14 cellular contexts compared by ENCODE assay signal in the genomic region with DNA sequence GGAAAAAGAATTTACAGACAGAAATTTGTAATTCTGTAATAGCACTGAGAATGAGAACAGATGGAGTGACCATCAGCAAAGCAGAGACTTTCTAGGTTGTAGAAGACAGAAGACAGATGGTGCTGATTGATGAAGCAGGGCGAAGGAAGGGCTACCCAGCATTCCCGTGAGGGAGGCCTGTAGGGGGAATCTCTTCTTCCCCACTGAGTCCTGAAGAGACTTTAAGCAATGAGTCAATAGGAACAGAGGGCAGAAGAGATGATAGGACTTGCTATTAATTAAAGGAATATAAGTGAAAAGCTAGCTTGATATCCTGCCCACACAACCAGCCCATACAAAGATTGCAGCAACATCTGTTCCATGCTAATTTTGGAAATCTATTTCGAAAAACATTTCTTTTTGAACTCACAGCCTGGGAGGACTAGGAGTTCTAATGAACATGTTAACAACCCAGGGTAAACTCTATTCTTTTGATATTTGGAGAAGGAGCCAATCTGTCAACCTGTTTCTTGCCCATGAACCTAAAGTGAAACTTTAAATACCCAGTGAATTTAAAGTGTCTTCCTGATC. TPM values are rescaled to one million over a fixed set of nuclear protein-coding genes. Genes with fewer than 3 reads are reported as not detected.
DNase-seq lines count a peak whose midpoint lies in the region; ATAC-seq lines count a peak whose summit lies in the region.
"Had no signal": no experiment of that assay in that cellular context is flagged by ENCODE, and none has a peak within 500 bp of the region (broad histone marks: within the 10 kb centered on the region; RNA-seq: fewer than 3 reads in every experiment).

No MANE protein-coding gene starts in this region.

- DNase-seq in D341Med (ENCODE audit: low spot score) (peak; percentile 52), LHCN-M2 (ENCODE audit: low read depth) (peak; percentile 50), cerebellum (ENCODE audit: low spot score) (peak; percentile 45), NCI-H2196 treated with DMSO at 0.1 percent for 48 hours (lab: John Stamatoyannopoulos, UW; ENCODE audit: unreplicated experiment) (no peak), NCI-H748 (lab: John Stamatoyannopoulos, UW; ENCODE audit: unreplicated experiment) (no peak)
- DNase-seq in naive thymus-derived CD8-positive, alpha-beta T cell: no peak
- no peak for DNase-seq in activated CD8-positive, alpha-beta memory T cell treated with anti-CD3 and anti-CD28 coated beads, Interleukin-2, amount 50 U/mL, for 48 hours
- DNase-seq: activated CD8-positive, alpha-beta T cell treated with anti-CD3 and anti-CD28 coated beads, Interleukin-2, amount 10 ng/mL, durations not matched to agents 7 days and 5 days; activated gamma-delta T cell; NCI-H1092 treated with DMSO at 0.1 percent for 48 hours; NCI-H526 treated with DMSO at 0.1 percent for 48 hours; stimulated activated naive CD8-positive, alpha-beta T cell treated with anti-CD3 and anti-CD28 coated beads, Interleukin-15, amount 100 ng/mL, for 72 hours had no signal

- peaks cover 23 to 59% (median 54%) of the 10 kb centered on the region in 4 donors for H3K4me1 Mint-ChIP-seq in naive thymus-derived CD8-positive, alpha-beta T cell

- POLR2A ChIA-PET in naive thymus-derived CD8-positive, alpha-beta T cell (lab: Charles Lee): interaction anchor here (0.6 kb wide), 1 partner anchor 394 kb away, joined by 3 read pairs; no protein-coding TSS in a partner anchor

- no peaks in the 10 kb centered on the region for H3K27me3 Mint-ChIP-seq in naive thymus-derived CD8-positive, alpha-beta T cell
- H3K27me3 Mint-ChIP-seq: stimulated activated naive CD8-positive, alpha-beta T cell treated with anti-CD3 and anti-CD28 coated beads, Interleukin-15, amount 100 ng/mL, for 72 hours had no signal

- peak overlapping the region in 7 of 10 donors; percentile 15 to 66 (median 36) for H3K27ac Mint-ChIP-seq in naive thymus-derived CD8-positive, alpha-beta T cell
- H3K27ac Mint-ChIP-seq: activated CD8-positive, alpha-beta T cell treated with anti-CD3 and anti-CD28 coated beads, Interleukin-2, amount 10 ng/mL, durations not matched to agents 7 days and 5 days; stimulated activated naive CD8-positive, alpha-beta T cell treated with anti-CD3 and anti-CD28 coated beads, Interleukin-15, amount 100 ng/mL, for 72 hours had no signal

- H3K9me3 Mint-ChIP-seq in naive thymus-derived CD8-positive, alpha-beta T cell: peaks cover 0 to 9% (median 2%) of the 10 kb centered on the region in 9 donors

- ATAC-seq in naive thymus-derived CD8-positive, alpha-beta T cell: no peak
- ATAC-seq in GM21360 (IDR thresholded peaks at IDR 0.05; ENCODE audit: unreplicated experiment): no peak
- ATAC-seq: activated CD8-positive, alpha-beta T cell treated with anti-CD3 and anti-CD28 coated beads, Interleukin-2, amount 10 ng/mL, durations not matched to agents 7 days and 5 days; stimulated activated naive CD8-positive, alpha-beta T cell treated with anti-CD3 and anti-CD28 coated beads, Interleukin-15, amount 100 ng/mL, for 72 hours had no signal

- H3K36me3 Mint-ChIP-seq in naive thymus-derived CD8-positive, alpha-beta T cell: peaks cover 15 to 34% (median 32%) of the 10 kb centered on the region in 3 donors

- no peak overlapping the region for H3K4me3 Mint-ChIP-seq in naive thymus-derived CD8-positive, alpha-beta T cell
- H3K4me3 Mint-ChIP-seq: activated CD8-positive, alpha-beta T cell treated with anti-CD3 and anti-CD28 coated beads, Interleukin-2, amount 10 ng/mL, durations not matched to agents 7 days and 5 days; CD14-positive monocyte; stimulated activated naive CD8-positive, alpha-beta T cell treated with anti-CD3 and anti-CD28 coated beads, Interleukin-15, amount 100 ng/mL, for 72 hours had no signal

RNA-seq across cellular contexts. Expression of a gene that starts 44.1 kb away (rescaled TPM):
- 17.0 and 18.3 TPM in 2 replicates for total RNA-seq in LHCN-M2 (2014; rRNA removed)
- polyA plus RNA-seq in LHCN-M2 (2012): 49.9 TPM
- 26.9 TPM for total RNA-seq in cerebellum
- total RNA-seq in naive thymus-derived CD8-positive, alpha-beta T cell: 10 to 100 TPM; 39.7 to 44.9 TPM
- polyA plus RNA-seq in naive thymus-derived CD8-positive, alpha-beta T cell: 10 to 100 TPM; 46.6 to 55.1 (median 48.2) TPM

Comparison
In these comparisons a context has a peak if more than half of its experiments do, and no peak if none do; other contexts are left out.
1. DNase-seq: peak in D341Med (single experiment), LHCN-M2 (single experiment) and cerebellum (single experiment); none in naive thymus-derived CD8-positive, alpha-beta T cell (0 of 10), NCI-H2196 treated with DMSO at 0.1 percent for 48 hours (single experiment), activated CD8-positive, alpha-beta memory T cell treated with anti-CD3 and anti-CD28 coated beads, Interleukin-2, amount 50 U/mL, for 48 hours (single experiment) and NCI-H748 (single experiment).